8 cellular contexts compared by ENCODE assay signal in the genomic region with DNA sequence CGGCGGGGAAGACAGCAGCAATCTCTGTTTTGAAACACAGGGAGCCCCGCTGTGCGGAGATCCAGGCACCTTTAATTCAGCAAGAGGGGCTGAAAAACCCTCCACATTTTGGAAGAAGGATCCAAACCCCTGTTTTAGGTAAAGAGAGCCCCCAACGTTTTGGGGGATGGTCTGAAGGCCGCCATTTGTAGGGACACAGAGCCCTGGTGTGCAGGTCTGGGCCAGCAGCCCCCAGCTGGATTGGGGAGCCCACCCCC.
A peak's percentile ranks its signal among the peaks of the same experiment; 100 is the strongest.
DNase-seq lines count a peak whose midpoint lies in the region; ATAC-seq lines count a peak whose summit lies in the region.

No MANE protein-coding gene starts in this region.

- no peaks in the 10 kb centered on the region for H3K27me3 ChIP-seq in stomach smooth muscle (ENCODE audit: control insufficient read depth in 1 of 2, insufficient read depth in 2 of 2, low read length in 2 of 2)

- peaks cover 38% of the 10 kb centered on the region for H3K4me1 Mint-ChIP-seq in activated naive CD8-positive, alpha-beta T cell (ENCODE audit: low read depth)

- H3K4me3 ChIP-seq in iPS-18c (ENCODE audit: insufficient read depth, low read depth, low read length) (peak overlapping the region; percentile 58), stomach smooth muscle (ENCODE audit: low read length in 2 of 2) (peak overlapping the region; percentile 79 to 94)

- no peaks in the 10 kb centered on the region for H3K9me3 Mint-ChIP-seq in activated naive CD8-positive, alpha-beta T cell (ENCODE audit: low read depth)

- H3K36me3 ChIP-seq in stomach smooth muscle (ENCODE audit: control insufficient read depth in 2 of 2, insufficient read depth in 2 of 2, low read length in 2 of 2) = no peaks in the 10 kb centered on the region

- H3K36me3 Mint-ChIP-seq in activated naive CD8-positive, alpha-beta T cell = no peaks in the 10 kb centered on the region

- H3K27ac Mint-ChIP-seq in activated naive CD8-positive, alpha-beta T cell = peak overlapping the region; percentile 54

- peak overlapping the region; percentile 95 for H3K27ac ChIP-seq in stomach smooth muscle (ENCODE audit: low read length)

- DNase-seq in DMS79 treated with DMSO at 0.1 percent for 48 hours (lab: John Stamatoyannopoulos, UW) = peak; percentile 61
- DNase-seq in DMS79 (lab: John Stamatoyannopoulos, UW) = no peak
- no peak for DNase-seq in NAMALWA (ENCODE audit: low spot score)
- DNase-seq in T1000 (lab: John Stamatoyannopoulos, UW) = no peak

- H3K27me3 Mint-ChIP-seq in activated naive CD8-positive, alpha-beta T cell = no peaks in the 10 kb centered on the region

- H3K4me3 Mint-ChIP-seq in activated naive CD8-positive, alpha-beta T cell = peak overlapping the region; percentile 83

- H3K4me1 ChIP-seq in stomach smooth muscle (ENCODE audit: control insufficient read depth, insufficient read depth, low read length) = peaks cover 56% of the 10 kb centered on the region

- no peak for ATAC-seq in HG02938 (IDR thresholded peaks at IDR 0.05; ENCODE audit: unreplicated experiment)

- H3K9me3 ChIP-seq in iPS-18c (ENCODE audit: control insufficient read depth, insufficient read depth, low read length) (no peaks in the 10 kb centered on the region), stomach smooth muscle (ENCODE audit: control insufficient read depth in 2 of 2, low read length in 2 of 2) (no peaks in the 10 kb centered on the region)

- H3K9ac ChIP-seq in stomach smooth muscle (ENCODE audit: low read length in 2 of 2) = peak overlapping the region; percentile 76 to 93
